In genomic region chr5:39074009-39074886, GRCh38 we compare ENCODE assay signal across 1 cellular context.
A peak's percentile ranks its signal among the peaks of the same experiment; 100 is the strongest.
TF ChIP-seq lines count a peak whose summit lies in the region.

TSS of gene RICTOR (minus strand) at chr5:39074399. CDS start at chr5:39074377, 22 bp downstream.

TF ChIP-seq in HepG2, 621 proteins besides CTCF, POLR2A, EP300 and RAD21 (continued from another document and continues in another):
- TF ChIP-seq DZIP1 (CRISPR knock-in tag; IDR thresholded peaks at IDR 0.05) (no peak; the same call in 1 of the 2 replicates), ZSCAN31 (CRISPR knock-in tag; IDR thresholded peaks at IDR 0.05; ENCODE audit: low read depth) (0 out of 2 replicates have a peak, but pooled peaks have one; percentile 18), ZNF678 (CRISPR knock-in tag; IDR thresholded peaks at IDR 0.05) (no peak), HDAC2 (CRISPR knock-in tag; IDR thresholded peaks at IDR 0.05) (peak; percentile 45), MLLT10 (CRISPR knock-in tag; IDR thresholded peaks at IDR 0.05) (no peak), MLX (CRISPR knock-in tag; IDR thresholded peaks at IDR 0.05) (no peak), ZSCAN9 (CRISPR knock-in tag; IDR thresholded peaks at IDR 0.05; ENCODE audit: borderline replicate concordance) (no peak), ZFP41 (CRISPR knock-in tag; IDR thresholded peaks at IDR 0.05; ENCODE audit: borderline replicate concordance) (no peak), CBX1 (IDR thresholded peaks at IDR 0.05; ENCODE audit: low read depth) (no peak), ARNT (IDR thresholded peaks at IDR 0.05) (no peak), MIXL1 (CRISPR knock-in tag; IDR thresholded peaks at IDR 0.05) (no peak), HCFC1 (IDR thresholded peaks at IDR 0.05; ENCODE audit: low read depth, low read length) (no peak), IKZF1 (IDR thresholded peaks at IDR 0.05) (no peak), SALL1 (CRISPR knock-in tag; IDR thresholded peaks at IDR 0.05) (peak; percentile 50; the same call in 1 of the 2 replicates), RERE (CRISPR knock-in tag; IDR thresholded peaks at IDR 0.05; ENCODE audit: low read depth) (0 out of 2 replicates have a peak, but pooled peaks have one; percentile 35), MTA1 (CRISPR knock-in tag; IDR thresholded peaks at IDR 0.05; ENCODE audit: borderline replicate concordance) (no peak), ASH2L (IDR thresholded peaks at IDR 0.05; ENCODE audit: insufficient read length, low read depth, low read length) (peak; percentile 64), ZNF776 (CRISPR knock-in tag; IDR thresholded peaks at IDR 0.05) (peak; percentile 80), ZNF383 (CRISPR knock-in tag; IDR thresholded peaks at IDR 0.05; ENCODE audit: borderline replicate concordance) (no peak), SMAD9 (CRISPR knock-in tag; IDR thresholded peaks at IDR 0.05) (peak; percentile 41; the same call in 1 of the 2 replicates), HOXA5 (CRISPR knock-in tag; IDR thresholded peaks at IDR 0.05) (peak; percentile 54; the same call in 1 of the 2 replicates), RNF2 (conservative IDR thresholded peaks at IDR 0.05; ENCODE audit: low read depth) (no peak), HNRNPL (IDR thresholded peaks at IDR 0.05; ENCODE audit: low read depth, low read length) (0 out of 2 replicates have a peak, but pooled peaks have one; percentile 58), BCL6 (CRISPR knock-in tag; IDR thresholded peaks at IDR 0.05) (no peak), FOXO1 (CRISPR knock-in tag; IDR thresholded peaks at IDR 0.05) (peak; percentile 50; the same call in 1 of the 2 replicates), MYNN (CRISPR knock-in tag; IDR thresholded peaks at IDR 0.05; ENCODE audit: low read depth) (no peak), ZNF343 (CRISPR knock-in tag; IDR thresholded peaks at IDR 0.05) (no peak), SP5 (CRISPR knock-in tag; IDR thresholded peaks at IDR 0.05; ENCODE audit: borderline replicate concordance, low read depth) (peak; percentile 50), ZNF329 (CRISPR knock-in tag; IDR thresholded peaks at IDR 0.05; ENCODE audit: low read depth) (no peak; the same call in 1 of the 2 replicates), MAFG (CRISPR knock-in tag; IDR thresholded peaks at IDR 0.05) (no peak), IKZF4 (CRISPR knock-in tag; IDR thresholded peaks at IDR 0.05; ENCODE audit: borderline replicate concordance, low read depth, not compliant biosample characterization) (no peak), JUND (CRISPR knock-in tag; IDR thresholded peaks at IDR 0.05) (no peak), ZNF709 (CRISPR knock-in tag; IDR thresholded peaks at IDR 0.05) (peak; percentile 90; the same call in 1 of the 2 replicates), ZNF607 (CRISPR knock-in tag; IDR thresholded peaks at IDR 0.05; ENCODE audit: borderline replicate concordance) (0 out of 2 replicates have a peak, but pooled peaks have one; percentile 70), ZNF704 (CRISPR knock-in tag; IDR thresholded peaks at IDR 0.05; ENCODE audit: borderline replicate concordance) (no peak), TMF1 (CRISPR knock-in tag; IDR thresholded peaks at IDR 0.05; ENCODE audit: low read depth) (no peak), NFKB2 (CRISPR knock-in tag; IDR thresholded peaks at IDR 0.05; ENCODE audit: borderline replicate concordance) (peak; percentile 85), ZSCAN5A (CRISPR knock-in tag; IDR thresholded peaks at IDR 0.05; ENCODE audit: borderline replicate concordance) (no peak), ZNF614 (CRISPR knock-in tag; IDR thresholded peaks at IDR 0.05; ENCODE audit: borderline replicate concordance) (no peak), ZNF766 (CRISPR knock-in tag; IDR thresholded peaks at IDR 0.05; ENCODE audit: borderline replicate concordance) (peak; percentile 82), BATF2 (CRISPR knock-in tag; IDR thresholded peaks at IDR 0.05) (0 out of 2 replicates have a peak, but pooled peaks have one; percentile 67), THRA (CRISPR knock-in tag; IDR thresholded peaks at IDR 0.05; ENCODE audit: borderline replicate concordance) (no peak), ZNF841 (CRISPR knock-in tag; IDR thresholded peaks at IDR 0.05; ENCODE audit: borderline replicate concordance) (no peak; the same call in 1 of the 2 replicates), ZNF576 (CRISPR knock-in tag; IDR thresholded peaks at IDR 0.05) (0 out of 2 replicates have a peak, but pooled peaks have one; percentile 43), SIX1 (CRISPR knock-in tag; IDR thresholded peaks at IDR 0.05; ENCODE audit: borderline replicate concordance) (no peak), ZNF83 (CRISPR knock-in tag; IDR thresholded peaks at IDR 0.05; ENCODE audit: borderline replicate concordance) (no peak), FOXK1 (CRISPR knock-in tag; IDR thresholded peaks at IDR 0.05; ENCODE audit: borderline replicate concordance, low read depth) (0 out of 2 replicates have a peak, but pooled peaks have one; percentile 10), HOMEZ (CRISPR knock-in tag; IDR thresholded peaks at IDR 0.05; ENCODE audit: low read depth) (no peak), ATF1 (CRISPR knock-in tag; IDR thresholded peaks at IDR 0.05) (no peak), NR2F2 (IDR thresholded peaks at IDR 0.05; ENCODE audit: borderline replicate concordance, low read depth) (no peak), HMGXB4 (CRISPR knock-in tag; IDR thresholded peaks at IDR 0.05; ENCODE audit: borderline replicate concordance in 1 of 2, low read depth in 1 of 2) (peak; percentile 63 to 83; a peak in 3 of 4 replicates)
